In the genomic region with DNA sequence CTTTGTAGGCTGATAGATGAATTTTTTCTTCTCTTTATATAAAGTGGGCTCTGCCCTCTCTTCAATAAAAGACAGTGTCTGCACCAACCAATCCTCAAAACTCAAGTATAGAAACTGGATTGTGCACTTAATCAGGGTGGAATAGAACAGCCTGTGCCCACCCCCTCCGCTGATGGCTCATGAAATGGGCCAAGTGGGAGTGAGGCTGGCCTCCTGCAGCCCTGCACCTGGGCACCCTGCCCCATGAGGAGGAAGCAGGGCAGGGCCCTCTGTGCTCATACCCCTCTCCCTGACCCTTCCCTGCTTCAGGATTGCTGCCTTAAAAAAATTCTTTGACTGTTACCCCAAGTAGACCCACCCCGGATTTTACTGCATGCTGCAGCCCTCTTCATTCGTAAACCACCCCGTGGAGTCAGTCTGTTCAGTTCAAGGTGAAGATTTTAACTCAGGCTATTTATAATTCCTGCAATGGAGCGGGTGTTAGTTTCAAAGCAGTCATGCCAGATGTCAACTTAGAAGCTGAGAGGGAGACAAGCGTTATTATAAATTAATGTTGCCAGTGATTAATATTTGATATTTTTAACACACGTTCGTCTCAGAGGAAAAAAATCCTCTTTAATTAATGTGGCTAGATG, we compare ENCODE assay signal across 20 cellular contexts. TPM values are rescaled to one million over a fixed set of nuclear protein-coding genes. Genes with fewer than 3 reads are reported as not detected.
A peak's percentile ranks its signal among the peaks of the same experiment; 100 is the strongest.
DNase-seq lines count a peak whose midpoint lies in the region; ATAC-seq and TF ChIP-seq lines count a peak whose summit lies in the region.
"Had no signal": no experiment of that assay in that cellular context is flagged by ENCODE, and none has a peak within 500 bp of the region (broad histone marks: within the 10 kb centered on the region; RNA-seq: fewer than 3 reads in every experiment).

No MANE protein-coding gene starts in this region.

- H3K27ac ChIP-seq in BLaER1 treated with 17β-estradiol and CSF1 and Interleukin-3, amounts not matched to agents 10 nM and 100 nM = no peak overlapping the region
- H3K27ac ChIP-seq in HEK293 (ENCODE audit: extremely low read depth, low read depth, low read length) (no peak overlapping the region), gastroesophageal sphincter (peak overlapping the region; percentile 34 to 76 (median 66)), left lung (no peak overlapping the region)

- DNase-seq in left lung (no peak), SKM-1 (lab: John Stamatoyannopoulos, UW; ENCODE audit: unreplicated experiment) (no peak), hypothalamus (lab: John Stamatoyannopoulos, UW) (no peak), NCI-H510A (lab: John Stamatoyannopoulos, UW) (no peak)
- DNase-seq: ACHN; CD4-positive, alpha-beta memory T cell; DND-41; GF-D8; KG1; NCI-H1436 treated with DMSO at 0.1 percent for 48 hours; NCI-H2081 treated with DMSO at 0.1 percent for 48 hours; NCI-H226; RPMI8226 had no signal

- 0 out of 22 replicates have a peak overlapping the region, but pooled peaks of 1 of the 11 experiments have one; percentile 27 for H3K9ac ChIP-seq in BLaER1 treated with 17β-estradiol and CSF1 and Interleukin-3, amounts not matched to agents 10 nM and 100 nM

- no peaks in the 10 kb centered on the region for H3K36me3 ChIP-seq in BLaER1 treated with 17β-estradiol and CSF1 and Interleukin-3, amounts not matched to agents 10 nM and 100 nM
- no peaks in the 10 kb centered on the region for H3K36me3 ChIP-seq in HEK293 (ENCODE audit: control insufficient read depth in 2 of 2, insufficient read depth in 1 of 2, low read length in 2 of 2)
- no peaks in the 10 kb centered on the region for H3K36me3 ChIP-seq in gastroesophageal sphincter
- no peaks in the 10 kb centered on the region for H3K36me3 ChIP-seq in left lung

- H3K4me1 ChIP-seq in BLaER1 treated with 17β-estradiol and CSF1 and Interleukin-3, amounts not matched to agents 10 nM and 100 nM = peaks cover 8 to 25% (median 17%) of the 10 kb centered on the region in 10 experiments; a peak in 18 of 20 replicates
- H3K4me1 ChIP-seq in HEK293 (ENCODE audit: control insufficient read depth, insufficient read depth, low read length) = no peaks in the 10 kb centered on the region
- H3K4me1 ChIP-seq in gastroesophageal sphincter = peaks cover 0 to 56% (median 15%) of the 10 kb centered on the region in 3 donors
- H3K4me1 ChIP-seq in left lung = peaks cover 0 to 3% of the 10 kb centered on the region in 2 donors

- peak overlapping the region in 7 of 11 experiments; percentile 50 to 79 (median 71); a peak in 10 of 22 replicates for H3K4me2 ChIP-seq in BLaER1 treated with 17β-estradiol and CSF1 and Interleukin-3, amounts not matched to agents 10 nM and 100 nM

- 20 to 27% methylated on average over 6 to 8 of the region's 8 CpGs for WGBS in gastroesophageal sphincter (ENCODE audit: low coverage in 1 of 2), 2 donors

- no peak overlapping the region for H3K4me3 ChIP-seq in BLaER1 treated with 17β-estradiol and CSF1 and Interleukin-3, amounts not matched to agents 10 nM and 100 nM
- no peak overlapping the region for H3K4me3 ChIP-seq in HEK293 (ENCODE audit: low read depth, low read length)
- H3K4me3 ChIP-seq in gastroesophageal sphincter = no peak overlapping the region
- H3K4me3 ChIP-seq in left lung = no peak overlapping the region

- no peak for TF ChIP-seq CTCF in HEK293 (tag by site-specific recombination; IDR thresholded peaks at IDR 0.05)
- no peak for TF ChIP-seq CTCF in gastroesophageal sphincter (IDR thresholded peaks at IDR 0.05)
- TF ChIP-seq CTCF in left lung (IDR thresholded peaks at IDR 0.05) = no peak

- POLR2A ChIA-PET in HEK293 (lab: Yijun Ruan, JAX) = no interaction called here

- no peaks in the 10 kb centered on the region for H3K27me3 ChIP-seq in BLaER1 treated with 17β-estradiol and CSF1 and Interleukin-3, amounts not matched to agents 10 nM and 100 nM
- no peaks in the 10 kb centered on the region for H3K27me3 ChIP-seq in gastroesophageal sphincter
- H3K27me3 ChIP-seq in left lung = no peaks in the 10 kb centered on the region

- CTCF ChIA-PET in HEK293 (lab: Yijun Ruan, JAX) = interaction anchor here (1.0 to 12.6 kb wide), 4 partner anchors 31 to 412 kb away, joined by 3 to 357 read pairs (median 111); a partner anchor contains a TSS

- ATAC-seq in gastroesophageal sphincter = no peak
- ATAC-seq in left lung = peak; percentile 12
- no peak for ATAC-seq in GM18867 (IDR thresholded peaks at IDR 0.05; ENCODE audit: unreplicated experiment)

- no peaks in the 10 kb centered on the region for H3K9me3 ChIP-seq in BLaER1 treated with 17β-estradiol and CSF1 and Interleukin-3, amounts not matched to agents 10 nM and 100 nM (replicated peaks in 1 of 11)
- H3K9me3 ChIP-seq in HEK293 (ENCODE audit: control insufficient read depth, insufficient read depth, low read depth, low read length) (no peaks in the 10 kb centered on the region), gastroesophageal sphincter (no peaks in the 10 kb centered on the region), left lung (no peaks in the 10 kb centered on the region)

- no peak for TF ChIP-seq POLR2A in gastroesophageal sphincter (IDR thresholded peaks at IDR 0.05)

- no peak for TF ChIP-seq EP300 in gastroesophageal sphincter (IDR thresholded peaks at IDR 0.05)

- intact Hi-C loops in left lung (cut with DNase I) = loop anchor here in 1 of 2 donors (10.0 kb wide), 1 partner anchor 152 kb away; no protein-coding TSS in a partner anchor

- H4K20me1 ChIP-seq in BLaER1 treated with 17β-estradiol and CSF1 and Interleukin-3, amounts not matched to agents 10 nM and 100 nM = no peaks in the 10 kb centered on the region

TF ChIP-seq in HEK293, 187 proteins besides CTCF, POLR2A, EP300 and RAD21:
- TF ChIP-seq ZNF239 (tag by site-specific recombination; IDR thresholded peaks at IDR 0.05) (no peak), ZNF341 (tag by site-specific recombination; IDR thresholded peaks at IDR 0.05; ENCODE audit: low read depth) (peak; percentile 54), GLIS1 (tag by site-specific recombination; IDR thresholded peaks at IDR 0.05) (0 out of 2 replicates have a peak, but pooled peaks have one; percentile 6)

RNA-seq across cellular contexts. Expression of a gene that starts 15.8 kb away (rescaled TPM):
- 1 to 10 TPM in 1 of 4 donors, not detected in 3; 1.1 TPM for total RNA-seq in gastroesophageal sphincter
- not detected for total RNA-seq in left lung
- total RNA-seq: CD4-positive, alpha-beta memory T cell; H4; HepG2; SK-MEL-5 had no signal

RNA-seq across cellular contexts. Expression of a gene that starts 52.2 kb away (rescaled TPM):
- not detected for total RNA-seq in gastroesophageal sphincter
- not detected for total RNA-seq in left lung
- total RNA-seq: CD4-positive, alpha-beta memory T cell; H4; HepG2; SK-MEL-5 had no signal

RNA-seq across cellular contexts. Expression of a gene that starts 59.3 kb away (rescaled TPM):
- 100 to 1,000 TPM in 2 of 4 donors, 10 to 100 TPM in 2; 72.5 to 126 (median 101) TPM for total RNA-seq in gastroesophageal sphincter
- 100 to 1,000 TPM; 134 to 145 TPM for total RNA-seq in left lung

Comparison
In these comparisons a context has a peak if more than half of its experiments do, and no peak if none do; other contexts are left out.
1. H3K27ac ChIP-seq: peak in gastroesophageal sphincter (4 of 4); none in BLaER1 treated with 17β-estradiol and CSF1 and Interleukin-3, amounts not matched to agents 10 nM and 100 nM (0 of 11), HEK293 (single experiment) and left lung (0 of 2).